8 cellular contexts compared by ENCODE assay signal in the genomic region with DNA sequence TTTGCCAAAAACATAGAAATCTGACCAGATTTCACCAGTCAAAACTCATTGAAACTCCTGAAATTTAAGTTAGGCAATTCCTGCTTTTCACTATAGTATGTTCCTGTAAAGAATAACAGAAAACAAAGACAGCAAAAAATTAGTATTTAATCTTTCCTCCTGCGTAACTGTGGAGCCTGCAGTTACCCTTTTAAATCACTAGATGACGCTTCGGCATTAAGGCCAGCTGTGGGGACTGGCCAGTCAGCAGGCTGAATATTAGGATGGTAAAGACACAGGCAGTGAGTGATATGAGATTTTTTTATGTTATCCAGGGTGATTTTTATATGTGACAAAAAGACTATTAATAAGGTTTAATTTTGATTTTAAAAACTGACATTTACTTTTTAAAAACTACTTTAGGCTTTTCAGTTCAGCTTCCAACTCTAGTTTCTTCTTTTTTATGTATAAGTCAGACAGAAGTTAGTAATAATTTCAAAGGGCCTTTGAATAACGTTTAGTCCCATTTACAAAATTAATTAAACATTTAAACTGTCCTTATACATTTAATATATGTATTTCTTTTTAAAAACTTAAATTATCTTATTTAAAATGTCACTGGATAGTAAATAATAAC.
A peak's percentile ranks its signal among the peaks of the same experiment; 100 is the strongest.
DNase-seq lines count a peak whose midpoint lies in the region; ATAC-seq and TF ChIP-seq lines count a peak whose summit lies in the region.

No MANE protein-coding gene starts in this region.

- no peaks in the 10 kb centered on the region for H3K9me3 Mint-ChIP-seq in Caco-2 (ENCODE audit: unreplicated experiment)

- H3K27me3 Mint-ChIP-seq in Caco-2 (ENCODE audit: insufficient read depth, unreplicated experiment): peaks cover 14% of the 10 kb centered on the region

- H3K4me3 ChIP-seq in Caco-2 (ENCODE audit: low read depth, low read length) (no peak overlapping the region), SJSA1 (no peak overlapping the region)

- no peaks in the 10 kb centered on the region for H3K4me1 ChIP-seq in Caco-2
- no peaks in the 10 kb centered on the region for H3K4me1 ChIP-seq in SJSA1 (replicated peaks)

- no peak overlapping the region for H3K27ac ChIP-seq in SJSA1

- no peak overlapping the region for H3K27ac Mint-ChIP-seq in Caco-2 (ENCODE audit: unreplicated experiment)

- peak; percentile 80 to 89 for TF ChIP-seq CTCF in Caco-2 (IDR thresholded peaks at IDR 0.05; ENCODE audit: insufficient read depth in 1 of 2, low read depth in 1 of 2, low read length in 1 of 2, severe bottlenecking in 1 of 2, unreplicated experiment in 1 of 2)

- CTCF ChIA-PET in Caco-2 (lab: Charles Lee): no interaction called here

- no peaks in the 10 kb centered on the region for H3K4me1 Mint-ChIP-seq in Caco-2 (ENCODE audit: low read depth, unreplicated experiment)

- POLR2A ChIA-PET in Caco-2 (lab: Charles Lee): interaction anchor here (0.6 kb wide), 1 partner anchor 676 kb away, joined by 4 read pairs; no protein-coding TSS in a partner anchor

- H3K9me3 ChIP-seq in Caco-2 (no peaks in the 10 kb centered on the region), SJSA1 (replicated peaks) (no peaks in the 10 kb centered on the region)

- intact Hi-C loops in Caco-2 (cut with micrococcal nuclease; ENCODE audit: unreplicated experiment): loop anchor here (1.0 kb wide), 3 partner anchors 21 to 503 kb away; no protein-coding TSS in a partner anchor

- H3K27me3 ChIP-seq in Caco-2 (replicated peaks; ENCODE audit: control insufficient read depth, insufficient read depth, low read length): no peaks in the 10 kb centered on the region
- no peaks in the 10 kb centered on the region; the same call in 1 of the 2 replicates for H3K27me3 ChIP-seq in SJSA1 (replicated peaks)

- no peaks in the 10 kb centered on the region for H3K36me3 Mint-ChIP-seq in Caco-2 (ENCODE audit: insufficient read depth, unreplicated experiment)

- H3K36me3 ChIP-seq in Caco-2 (ENCODE audit: control insufficient read depth, insufficient read depth, low read length) (no peaks in the 10 kb centered on the region), SJSA1 (no peaks in the 10 kb centered on the region)

- DNase-seq in Caco-2 (peak in 1 of 2 experiments; percentile 41), HPDE6-E6E7 (ENCODE audit: extremely low spot score) (peak; percentile 50), SJSA1 (ENCODE audit: low read depth in 1 of 2, low spot score in 2 of 2) (peak; percentile 17 to 44), fibroblast of peridontal ligament (ENCODE audit: extremely low read depth) (peak; percentile 51), pons (ENCODE audit: low spot score) (peak; percentile 22)
- no peak for DNase-seq in stimulated activated CD4-positive, alpha-beta T cell treated with anti-CD3 and anti-CD28 coated beads, Interleukin-4, amount 100 ng/mL, for 1 hour

- H3K4me3 Mint-ChIP-seq in Caco-2 (ENCODE audit: unreplicated experiment): no peak overlapping the region

- no TSS peak for BruUV-seq in Caco-2 (replicated peaks; lab: Mats Ljungman, UMichigan)

- ATAC-seq in GM19035 (IDR thresholded peaks at IDR 0.05; ENCODE audit: unreplicated experiment) (peak; percentile 79), GM21737 (IDR thresholded peaks at IDR 0.05; ENCODE audit: unreplicated experiment) (no peak)
